ENCODE assay signal across 9 cellular contexts in genomic region chr2:238573065-238573778, GRCh38.
A peak's percentile ranks its signal among the peaks of the same experiment; 100 is the strongest.
DNase-seq lines count a peak whose midpoint lies in the region; ATAC-seq, FAIRE-seq and TF ChIP-seq lines count a peak whose summit lies in the region.
"Had no signal": no experiment of that assay in that cellular context is flagged by ENCODE, and none has a peak within 500 bp of the region (broad histone marks: within the 10 kb centered on the region; RNA-seq: fewer than 3 reads in every experiment).

No MANE protein-coding gene starts in this region.

- BruUV-seq in Caco-2 (replicated peaks; lab: Mats Ljungman, UMichigan): no TSS peak
- BruUV-seq in GM12878 (replicated peaks; lab: Mats Ljungman, UMichigan): no TSS peak

- no peaks in the 10 kb centered on the region for H3K4me1 ChIP-seq in Caco-2
- no peaks in the 10 kb centered on the region for H3K4me1 ChIP-seq in GM12878 (ENCODE audit: control insufficient read depth, insufficient read depth, low read length)

- in situ Hi-C loops in GM12878 (cut with MboI): no loop called here

- TF ChIP-seq CTCF in Caco-2 (IDR thresholded peaks at IDR 0.05; ENCODE audit: insufficient read depth in 1 of 2, low read depth in 1 of 2, low read length in 1 of 2, severe bottlenecking in 1 of 2, unreplicated experiment in 1 of 2) (peak; percentile 35 to 52), HFFc6 (IDR thresholded peaks at IDR 0.05) (peak; percentile 73), GM12878 (IDR thresholded peaks at IDR 0.05 in 2 of 3, conservative IDR thresholded peaks at IDR 0.05 in 1 of 3; ENCODE audit: control insufficient read depth in 2 of 3, extremely low read depth in 1 of 3, insufficient read depth in 1 of 3, low read depth in 3 of 3, low read length in 3 of 3) (peak; percentile 56 to 85 (median 72)), nephron (IDR thresholded peaks at IDR 0.05; ENCODE audit: unreplicated experiment in 3 of 3) (peak; percentile 30 to 47 (median 44))

- H3K4me3 ChIP-seq in Caco-2 (ENCODE audit: low read depth, low read length) (no peak overlapping the region), GM12878 (no peak overlapping the region)

- CTCF ChIA-PET in Caco-2 (lab: Charles Lee) (no interaction called here), GM12878 (lab: Yijun Ruan, JAX) (interaction anchor here (1.0 kb wide), 1 partner anchor 11 kb away, joined by 3 read pairs; no protein-coding TSS in a partner anchor)

- no peaks in the 10 kb centered on the region for H3K9me3 Mint-ChIP-seq in Caco-2 (ENCODE audit: unreplicated experiment)
- H3K9me3 Mint-ChIP-seq in HFFc6: no peaks in the 10 kb centered on the region
- no peaks in the 10 kb centered on the region for H3K9me3 Mint-ChIP-seq in nephron
- H3K9me3 Mint-ChIP-seq in activated T-helper 2 cell treated with anti-CD3 and anti-CD28 coated beads, Interferon-gamma antibody, Interleukin-2, Interleukin-4, amounts not matched to agents 10 μg/mL and 5 μg/mL and 100 μg/mL, durations not matched to agents 14 hours and 24 hours and 36 hours: no peaks in the 10 kb centered on the region

- H3K36me3 ChIP-seq in Caco-2 (ENCODE audit: control insufficient read depth, insufficient read depth, low read length): no peaks in the 10 kb centered on the region
- no peaks in the 10 kb centered on the region for H3K36me3 ChIP-seq in GM12878 (ENCODE audit: control insufficient read depth in 2 of 2, insufficient read depth in 2 of 2, low read length in 1 of 2)

- H3K4me1 Mint-ChIP-seq in Caco-2 (ENCODE audit: low read depth, unreplicated experiment) (no peaks in the 10 kb centered on the region), HFFc6 (ENCODE audit: low read depth) (no peaks in the 10 kb centered on the region), nephron (peaks cover 19% of the 10 kb centered on the region)
- H3K4me1 Mint-ChIP-seq in activated T-helper 2 cell treated with anti-CD3 and anti-CD28 coated beads, Interferon-gamma antibody, Interleukin-2, Interleukin-4, amounts not matched to agents 10 μg/mL and 5 μg/mL and 100 μg/mL, durations not matched to agents 14 hours and 24 hours and 36 hours (ENCODE audit: low read depth): no peaks in the 10 kb centered on the region

- H3K4me3 Mint-ChIP-seq in Caco-2 (ENCODE audit: unreplicated experiment) (no peak overlapping the region), HFFc6 (no peak overlapping the region), nephron (no peak overlapping the region)
- H3K4me3 Mint-ChIP-seq in activated T-helper 2 cell treated with anti-CD3 and anti-CD28 coated beads, Interferon-gamma antibody, Interleukin-2, Interleukin-4, amounts not matched to agents 10 μg/mL and 5 μg/mL and 100 μg/mL, durations not matched to agents 14 hours and 24 hours and 36 hours (ENCODE audit: low read depth): no peak overlapping the region

- POLR2A ChIA-PET in Caco-2 (lab: Charles Lee) (no interaction called here), GM12878 (lab: Charles Lee) (no interaction called here)

- peak in 1 of 2 experiments; percentile 25 for DNase-seq in Caco-2
- no peak for DNase-seq in HFFc6
- DNase-seq in GM12878 (ENCODE audit: low read depth, low spot score): no peak
- DNase-seq in SIG-M5 (lab: John Stamatoyannopoulos, UW): no peak
- DNase-seq in activated T-helper 2 cell treated with anti-CD3 and anti-CD28 coated beads, Interferon-gamma antibody, Interleukin-2, Interleukin-4, amounts not matched to agents 10 μg/mL and 5 μg/mL and 100 μg/mL, durations not matched to agents 14 hours and 24 hours and 36 hours (ENCODE audit: low spot score): no peak
- DNase-seq: amygdala had no signal

- H4K20me1 ChIP-seq in GM12878 (ENCODE audit: control insufficient read depth, insufficient read depth): no peaks in the 10 kb centered on the region

- RAD21 ChIA-PET in GM12878 (lab: Charles Lee; ENCODE audit: unreplicated experiment): no interaction called here

- intact Hi-C loops in Caco-2 (cut with micrococcal nuclease; ENCODE audit: unreplicated experiment) (no loop called here), GM12878 (cut with micrococcal nuclease; ENCODE audit: unreplicated experiment) (no loop called here)
- intact Hi-C loops in activated T-helper 2 cell treated with anti-CD3 and anti-CD28 coated beads, Interferon-gamma antibody, Interleukin-2, Interleukin-4, amounts not matched to agents 10 μg/mL and 5 μg/mL and 100 μg/mL, durations not matched to agents 14 hours and 24 hours and 36 hours (cut with micrococcal nuclease): no loop called here

- H3K27me3 ChIP-seq in Caco-2 (replicated peaks; ENCODE audit: control insufficient read depth, insufficient read depth, low read length): no peaks in the 10 kb centered on the region
- no peaks in the 10 kb centered on the region for H3K27me3 ChIP-seq in GM12878 (replicated peaks in 1 of 2; ENCODE audit: control insufficient read depth in 2 of 2, insufficient read depth in 2 of 2, low read length in 1 of 2)

- H3K36me3 Mint-ChIP-seq in Caco-2 (ENCODE audit: insufficient read depth, unreplicated experiment): no peaks in the 10 kb centered on the region
- H3K36me3 Mint-ChIP-seq in HFFc6 (ENCODE audit: low read depth): no peaks in the 10 kb centered on the region
- H3K36me3 Mint-ChIP-seq in nephron (ENCODE audit: low read depth): no peaks in the 10 kb centered on the region
- H3K36me3 Mint-ChIP-seq in activated T-helper 2 cell treated with anti-CD3 and anti-CD28 coated beads, Interferon-gamma antibody, Interleukin-2, Interleukin-4, amounts not matched to agents 10 μg/mL and 5 μg/mL and 100 μg/mL, durations not matched to agents 14 hours and 24 hours and 36 hours (ENCODE audit: low read depth): no peaks in the 10 kb centered on the region

- H3K27ac Mint-ChIP-seq in Caco-2 (ENCODE audit: unreplicated experiment) (no peak overlapping the region), HFFc6 (no peak overlapping the region), nephron (no peak overlapping the region)
- H3K27ac Mint-ChIP-seq in activated T-helper 2 cell treated with anti-CD3 and anti-CD28 coated beads, Interferon-gamma antibody, Interleukin-2, Interleukin-4, amounts not matched to agents 10 μg/mL and 5 μg/mL and 100 μg/mL, durations not matched to agents 14 hours and 24 hours and 36 hours: no peak overlapping the region

- no peak for TF ChIP-seq RAD21 in GM12878 (IDR thresholded peaks at IDR 0.05; ENCODE audit: insufficient read depth, low read depth, low read length)

- H2AFZ ChIP-seq in GM12878 (ENCODE audit: control insufficient read depth, low read depth, low read length): no peak overlapping the region

- TF ChIP-seq EP300 in GM12878 (IDR thresholded peaks at IDR 0.05; ENCODE audit: borderline replicate concordance in 1 of 2, control insufficient read depth in 1 of 2, low read depth in 2 of 2, low read length in 2 of 2): no peak

- peak; percentile 74 for ATAC-seq in GM12878
- ATAC-seq in GM21825 (IDR thresholded peaks at IDR 0.05; ENCODE audit: unreplicated experiment): no peak
- ATAC-seq in HG02852 (IDR thresholded peaks at IDR 0.05; ENCODE audit: unreplicated experiment): no peak

- H3K79me2 ChIP-seq in GM12878 (ENCODE audit: control insufficient read depth, insufficient read depth, low read length): no peaks in the 10 kb centered on the region

- no peak for FAIRE-seq in GM12878 (lab: Jason Lieb, UNC)

- no peak for TF ChIP-seq POLR2A in GM12878 (IDR thresholded peaks at IDR 0.05; ENCODE audit: low read depth, low read length)

- H3K27me3 Mint-ChIP-seq in Caco-2 (ENCODE audit: insufficient read depth, unreplicated experiment) (no peaks in the 10 kb centered on the region), HFFc6 (ENCODE audit: insufficient read depth) (peaks cover 22% of the 10 kb centered on the region), nephron (ENCODE audit: low read depth) (peaks cover 12% of the 10 kb centered on the region)
- no peaks in the 10 kb centered on the region for H3K27me3 Mint-ChIP-seq in activated T-helper 2 cell treated with anti-CD3 and anti-CD28 coated beads, Interferon-gamma antibody, Interleukin-2, Interleukin-4, amounts not matched to agents 10 μg/mL and 5 μg/mL and 100 μg/mL, durations not matched to agents 14 hours and 24 hours and 36 hours (ENCODE audit: low read depth)

- H3K9me3 ChIP-seq in Caco-2 (no peaks in the 10 kb centered on the region), GM12878 (replicated peaks; ENCODE audit: control insufficient read depth, insufficient read depth, low read length) (no peaks in the 10 kb centered on the region)

- H3K9ac ChIP-seq in GM12878 (ENCODE audit: control insufficient read depth, insufficient read depth, low read length): no peak overlapping the region

- WGBS in GM12878 (ENCODE audit: insufficient coverage, insufficient replicate concordance, low lambda C conversion rate, missing lambda C conversion rate): 30% methylated on average over 9 of the region's 9 CpGs

- no peak overlapping the region for H3K27ac ChIP-seq in GM12878 (ENCODE audit: control insufficient read depth, insufficient read depth)

- no peak overlapping the region for H3K4me2 ChIP-seq in GM12878 (ENCODE audit: control insufficient read depth, insufficient read depth)

- SMC1A ChIA-PET in GM12878 (lab: Charles Lee; ENCODE audit: uncharacterized antibody, unreplicated experiment): no interaction called here

TF ChIP-seq in GM12878, 131 proteins besides CTCF, POLR2A, EP300 and RAD21 (continues in another document):
- TF ChIP-seq NFYA (IDR thresholded peaks at IDR 0.05; ENCODE audit: borderline replicate concordance, low read depth, low read length) (no peak), MYC (IDR thresholded peaks at IDR 0.05; ENCODE audit: insufficient read depth, insufficient read length, insufficient replicate concordance, low read length, severe bottlenecking) (no peak), ZZZ3 (IDR thresholded peaks at IDR 0.05; ENCODE audit: control insufficient read depth, insufficient read length, low read depth) (no peak), CHD4 (IDR thresholded peaks at IDR 0.05) (no peak), MTA2 (IDR thresholded peaks at IDR 0.05; ENCODE audit: low read depth) (no peak), PAX5 (IDR thresholded peaks at IDR 0.05; ENCODE audit: borderline replicate concordance, low read depth, low read length) (no peak)
